In the genomic region with DNA sequence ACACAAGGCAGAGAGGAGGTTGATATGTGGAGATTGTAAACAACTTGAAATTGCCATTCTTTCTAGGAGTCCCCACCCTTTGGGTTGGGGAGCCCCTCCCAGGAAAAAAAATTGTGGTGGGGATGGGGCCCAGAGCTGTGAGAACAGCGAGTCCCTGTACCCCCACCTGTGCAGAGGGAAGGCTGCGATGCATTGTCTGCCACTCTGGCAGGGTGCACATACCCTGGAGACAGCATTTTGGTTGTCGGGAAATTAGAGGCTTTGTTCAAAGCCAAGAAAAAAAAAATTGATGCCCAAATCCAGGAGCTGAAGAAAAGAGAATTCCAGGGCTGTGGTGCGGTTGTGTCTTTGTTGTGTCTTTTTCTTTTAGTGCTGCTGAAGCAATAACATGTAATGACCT, we compare ENCODE assay signal across 16 cellular contexts. TPM values are rescaled to one million over a fixed set of nuclear protein-coding genes. Genes with fewer than 3 reads are reported as not detected.
A peak's percentile ranks its signal among the peaks of the same experiment; 100 is the strongest.
DNase-seq lines count a peak whose midpoint lies in the region; ATAC-seq and TF ChIP-seq lines count a peak whose summit lies in the region.
"Had no signal": no experiment of that assay in that cellular context is flagged by ENCODE, and none has a peak within 500 bp of the region (broad histone marks: within the 10 kb centered on the region; RNA-seq: fewer than 3 reads in every experiment).

No MANE protein-coding gene starts in this region.

- no peaks in the 10 kb centered on the region for H3K27me3 ChIP-seq in RWPE2 (ENCODE audit: insufficient read depth, poor library complexity, severe bottlenecking)

- peak overlapping the region in 2 of 5 experiments; percentile 23 to 24 for H3K4me3 Mint-ChIP-seq in brain
- peak overlapping the region; percentile 4 for H3K4me3 Mint-ChIP-seq in nephron progenitor cell
- H3K4me3 Mint-ChIP-seq: CD4-positive, alpha-beta memory T cell; GM23338; H9 had no signal

- no peaks in the 10 kb centered on the region for H3K36me3 ChIP-seq in RWPE2 (ENCODE audit: low read depth)

- ATAC-seq in RWPE2 (ENCODE audit: low read depth) (no peak), GM19455 (IDR thresholded peaks at IDR 0.05; ENCODE audit: unreplicated experiment) (no peak)
- ATAC-seq: GM12878, GM23338, HCT116 had no signal

- TF ChIP-seq CTCF in RWPE2 (IDR thresholded peaks at IDR 0.05; ENCODE audit: poor library complexity, severe bottlenecking) (no peak), brain (conservative IDR thresholded peaks at IDR 0.05) (no peak), nephron progenitor cell (IDR thresholded peaks at IDR 0.05) (no peak)

- no peaks in the 10 kb centered on the region for H3K4me1 ChIP-seq in RWPE2 (ENCODE audit: insufficient read depth, poor library complexity, severe bottlenecking)
- H3K4me1 ChIP-seq: Caco-2 had no signal

- H3K27ac Mint-ChIP-seq in brain (peak overlapping the region; percentile 1 to 94 (median 64)), nephron progenitor cell (no peak overlapping the region)
- H3K27ac Mint-ChIP-seq: CD4-positive, alpha-beta memory T cell; GM23338; H9 had no signal

- H3K27me3 Mint-ChIP-seq in brain (peaks cover 11% of the 10 kb centered on the region), nephron progenitor cell (ENCODE audit: low read depth, poor library complexity) (peaks cover 18% of the 10 kb centered on the region)

- peaks cover 62% of the 10 kb centered on the region for H3K4me1 Mint-ChIP-seq in brain
- peaks cover 83% of the 10 kb centered on the region for H3K4me1 Mint-ChIP-seq in nephron progenitor cell
- H3K4me1 Mint-ChIP-seq: CD4-positive, alpha-beta memory T cell had no signal

- H3K9me3 ChIP-seq in RWPE2 (ENCODE audit: severe bottlenecking) = no peaks in the 10 kb centered on the region

- no peak overlapping the region for H3K4me3 ChIP-seq in RWPE2 (ENCODE audit: severe bottlenecking)
- H3K4me3 ChIP-seq: GM12878, GM23338 had no signal

- no peak overlapping the region for H3K27ac ChIP-seq in RWPE2 (ENCODE audit: poor library complexity, severe bottlenecking)

- no peaks in the 10 kb centered on the region for H3K36me3 Mint-ChIP-seq in brain
- H3K36me3 Mint-ChIP-seq in nephron progenitor cell (ENCODE audit: low read depth) = no peaks in the 10 kb centered on the region
- H3K36me3 Mint-ChIP-seq: CD4-positive, alpha-beta memory T cell had no signal

- peak; percentile 11 for DNase-seq in RWPE2 (ENCODE audit: low spot score)
- DNase-seq in nephron progenitor cell = no peak
- peak; percentile 54 for DNase-seq in retina
- no peak for DNase-seq in NCI-H1092 (lab: John Stamatoyannopoulos, UW)
- DNase-seq in activated CD4-positive, CD25-positive, alpha-beta regulatory T cell treated with anti-CD3 and anti-CD28 coated beads, Interleukin-2, amount 50 U/mL, for 72 hours = no peak
- DNase-seq: CD4-positive, alpha-beta memory T cell; DMS153; EL; GDM1; H9 had no signal

- H3K9me3 Mint-ChIP-seq in brain (peaks cover 0 to 2% (median 0%) of the 10 kb centered on the region in 5 experiments), nephron progenitor cell (peaks cover 2% of the 10 kb centered on the region)
- H3K9me3 Mint-ChIP-seq: CD4-positive, alpha-beta memory T cell had no signal

RNA-seq across cellular contexts. Expression of a gene that starts 8.2 kb away (rescaled TPM):
- 6.4 TPM for polyA plus RNA-seq in brain (ENCODE audit: insufficient read depth, low read depth, low replicate concordance)
- polyA plus RNA-seq: CD4-positive, alpha-beta memory T cell; GM12878 had no signal

RNA-seq across cellular contexts. Expression of a gene that starts 44.9 kb away (rescaled TPM):
- polyA plus RNA-seq in brain (ENCODE audit: insufficient read depth, low read depth, low replicate concordance) = 24.8 TPM

Comparison
In these comparisons a context has a peak if more than half of its experiments do, and no peak if none do; other contexts are left out.
1. DNase-seq: peak in RWPE2 (single experiment) and retina (single experiment); none in nephron progenitor cell (single experiment), NCI-H1092 (single experiment) and activated CD4-positive, CD25-positive, alpha-beta regulatory T cell treated with anti-CD3 and anti-CD28 coated beads, Interleukin-2, amount 50 U/mL, for 72 hours (single experiment).